In genomic region chr7:117072620-117073118, GRCh38 we compare ENCODE assay signal across 9 cellular contexts.
A peak's percentile ranks its signal among the peaks of the same experiment; 100 is the strongest.
DNase-seq lines count a peak whose midpoint lies in the region; ATAC-seq and TF ChIP-seq lines count a peak whose summit lies in the region.
"Had no signal": no experiment of that assay in that cellular context is flagged by ENCODE, and none has a peak within 500 bp of the region (broad histone marks: within the 10 kb centered on the region; RNA-seq: fewer than 3 reads in every experiment).

No MANE protein-coding gene starts in this region.

- no peaks in the 10 kb centered on the region for H3K9me3 ChIP-seq in CD4-positive, alpha-beta memory T cell (ENCODE audit: control insufficient read depth in 1 of 2, low read length in 2 of 2)

- H3K4me3 Mint-ChIP-seq in CD4-positive, alpha-beta memory T cell: no peak overlapping the region
- peak overlapping the region in 1 of 2 donors; percentile 11 for H3K4me3 Mint-ChIP-seq in stimulated activated naive B cell treated with anti-CD40 and anti-IgM and Interleukin-4, amounts not matched to agents 10 μg/mL and 1 μg/mL and 100 μg/mL, for 72 hours
- H3K4me3 Mint-ChIP-seq in HFFc6: no peak overlapping the region

- DNase-seq in HCEC 1CT (peak; percentile 8), NCI-H82 treated with DMSO at 0.1 percent for 48 hours (lab: John Stamatoyannopoulos, UW; ENCODE audit: unreplicated experiment) (peak; percentile 9), globus pallidus (ENCODE audit: low spot score) (peak; percentile 77), retinal pigment epithelial cell (ENCODE audit: low read depth) (peak; percentile 97), HFFc6 (no peak), HEK293T (ENCODE audit: extremely low spot score) (no peak)
- no peak for DNase-seq in CD4-positive, alpha-beta memory T cell
- DNase-seq in stimulated activated naive B cell treated with anti-CD40 and anti-IgM and Interleukin-4, amounts not matched to agents 10 μg/mL and 1 μg/mL and 100 μg/mL, for 72 hours: no peak

- ATAC-seq in stimulated activated naive B cell treated with anti-CD40 and anti-IgM and Interleukin-4, amounts not matched to agents 10 μg/mL and 1 μg/mL and 100 μg/mL, for 72 hours (replicated peaks): no peak
- ATAC-seq: HCT116 had no signal

- no peak overlapping the region for H3K27ac ChIP-seq in CD4-positive, alpha-beta memory T cell (ENCODE audit: low read depth, low read length)

- H3K27me3 ChIP-seq in CD4-positive, alpha-beta memory T cell (ENCODE audit: insufficient read depth, low read length): no peaks in the 10 kb centered on the region

- H3K27me3 Mint-ChIP-seq in CD4-positive, alpha-beta memory T cell: no peaks in the 10 kb centered on the region
- H3K27me3 Mint-ChIP-seq in stimulated activated naive B cell treated with anti-CD40 and anti-IgM and Interleukin-4, amounts not matched to agents 10 μg/mL and 1 μg/mL and 100 μg/mL, for 72 hours: no peaks in the 10 kb centered on the region
- H3K27me3 Mint-ChIP-seq in HFFc6 (ENCODE audit: insufficient read depth): no peaks in the 10 kb centered on the region; the same call in 1 of the 2 replicates

- POLR2A ChIA-PET in CD4-positive, alpha-beta memory T cell (lab: Charles Lee; ENCODE audit: partially characterized antibody): no interaction called here
- POLR2A ChIA-PET in HEK293T (lab: Yijun Ruan, JAX): no interaction called here

- no peak overlapping the region for H3K4me3 ChIP-seq in retinal pigment epithelial cell (ENCODE audit: low read length)
- H3K4me3 ChIP-seq in CD4-positive, alpha-beta memory T cell (ENCODE audit: low read length in 2 of 2): no peak overlapping the region

- peaks cover 1 to 3% of the 10 kb centered on the region in 2 donors for H3K36me3 Mint-ChIP-seq in CD4-positive, alpha-beta memory T cell
- peaks cover 2 to 3% of the 10 kb centered on the region in 2 donors for H3K36me3 Mint-ChIP-seq in stimulated activated naive B cell treated with anti-CD40 and anti-IgM and Interleukin-4, amounts not matched to agents 10 μg/mL and 1 μg/mL and 100 μg/mL, for 72 hours
- H3K36me3 Mint-ChIP-seq in HFFc6 (ENCODE audit: low read depth): peaks cover 5% of the 10 kb centered on the region; the same call in 1 of the 2 replicates

- peaks cover 0 to 3% (median 0%) of the 10 kb centered on the region in 8 donors for H3K9me3 Mint-ChIP-seq in CD4-positive, alpha-beta memory T cell
- H3K9me3 Mint-ChIP-seq in stimulated activated naive B cell treated with anti-CD40 and anti-IgM and Interleukin-4, amounts not matched to agents 10 μg/mL and 1 μg/mL and 100 μg/mL, for 72 hours: peaks cover 0 to 3% of the 10 kb centered on the region in 2 donors
- no peaks in the 10 kb centered on the region for H3K9me3 Mint-ChIP-seq in HFFc6

- H3K27ac Mint-ChIP-seq in CD4-positive, alpha-beta memory T cell: no peak overlapping the region
- H3K27ac Mint-ChIP-seq in stimulated activated naive B cell treated with anti-CD40 and anti-IgM and Interleukin-4, amounts not matched to agents 10 μg/mL and 1 μg/mL and 100 μg/mL, for 72 hours: no peak overlapping the region
- no peak overlapping the region for H3K27ac Mint-ChIP-seq in HFFc6

- H3K36me3 ChIP-seq in CD4-positive, alpha-beta memory T cell (ENCODE audit: insufficient read depth, low read length): no peaks in the 10 kb centered on the region

- intact Hi-C loops in CD4-positive, alpha-beta memory T cell (cut with micrococcal nuclease): no loop called here

- CTCF ChIA-PET in CD4-positive, alpha-beta memory T cell (lab: Charles Lee; ENCODE audit: partially characterized antibody): no interaction called here
- CTCF ChIA-PET in HEK293T (lab: Yijun Ruan, JAX): no interaction called here

- no peak for TF ChIP-seq CTCF in retinal pigment epithelial cell (conservative IDR thresholded peaks at IDR 0.05; ENCODE audit: low read depth, low read length)
- TF ChIP-seq CTCF in HFFc6 (IDR thresholded peaks at IDR 0.05): no peak

- H3K4me1 Mint-ChIP-seq in CD4-positive, alpha-beta memory T cell: peaks cover 6 to 11% (median 9%) of the 10 kb centered on the region in 4 donors
- peaks cover 3 to 8% of the 10 kb centered on the region in 2 donors for H3K4me1 Mint-ChIP-seq in stimulated activated naive B cell treated with anti-CD40 and anti-IgM and Interleukin-4, amounts not matched to agents 10 μg/mL and 1 μg/mL and 100 μg/mL, for 72 hours
- peaks cover 25% of the 10 kb centered on the region for H3K4me1 Mint-ChIP-seq in HFFc6 (ENCODE audit: low read depth)

- peaks cover 9% of the 10 kb centered on the region for H3K4me1 ChIP-seq in CD4-positive, alpha-beta memory T cell (ENCODE audit: insufficient read depth, low read length)

TF ChIP-seq in HEK293T, 16 proteins besides CTCF, POLR2A, EP300 and RAD21:
- TF ChIP-seq FOXK2 (IDR thresholded peaks at IDR 0.05) (no peak), CTBP1 (IDR thresholded peaks at IDR 0.05; ENCODE audit: borderline replicate concordance) (no peak), NFRKB (IDR thresholded peaks at IDR 0.05) (no peak), ELF4 (IDR thresholded peaks at IDR 0.05) (no peak), PKNOX1 (IDR thresholded peaks at IDR 0.05) (no peak), LEF1 (IDR thresholded peaks at IDR 0.05; ENCODE audit: borderline replicate concordance) (no peak)

Comparison
In these comparisons a context has a peak if more than half of its experiments do, and no peak if none do; other contexts are left out.
1. DNase-seq: peak in HCEC 1CT (single experiment), NCI-H82 treated with DMSO at 0.1 percent for 48 hours (single experiment), globus pallidus (single experiment) and retinal pigment epithelial cell (single experiment); none in CD4-positive, alpha-beta memory T cell (0 of 5), stimulated activated naive B cell treated with anti-CD40 and anti-IgM and Interleukin-4, amounts not matched to agents 10 μg/mL and 1 μg/mL and 100 μg/mL, for 72 hours (single experiment), HFFc6 (single experiment) and HEK293T (single experiment).